In the genomic region with DNA sequence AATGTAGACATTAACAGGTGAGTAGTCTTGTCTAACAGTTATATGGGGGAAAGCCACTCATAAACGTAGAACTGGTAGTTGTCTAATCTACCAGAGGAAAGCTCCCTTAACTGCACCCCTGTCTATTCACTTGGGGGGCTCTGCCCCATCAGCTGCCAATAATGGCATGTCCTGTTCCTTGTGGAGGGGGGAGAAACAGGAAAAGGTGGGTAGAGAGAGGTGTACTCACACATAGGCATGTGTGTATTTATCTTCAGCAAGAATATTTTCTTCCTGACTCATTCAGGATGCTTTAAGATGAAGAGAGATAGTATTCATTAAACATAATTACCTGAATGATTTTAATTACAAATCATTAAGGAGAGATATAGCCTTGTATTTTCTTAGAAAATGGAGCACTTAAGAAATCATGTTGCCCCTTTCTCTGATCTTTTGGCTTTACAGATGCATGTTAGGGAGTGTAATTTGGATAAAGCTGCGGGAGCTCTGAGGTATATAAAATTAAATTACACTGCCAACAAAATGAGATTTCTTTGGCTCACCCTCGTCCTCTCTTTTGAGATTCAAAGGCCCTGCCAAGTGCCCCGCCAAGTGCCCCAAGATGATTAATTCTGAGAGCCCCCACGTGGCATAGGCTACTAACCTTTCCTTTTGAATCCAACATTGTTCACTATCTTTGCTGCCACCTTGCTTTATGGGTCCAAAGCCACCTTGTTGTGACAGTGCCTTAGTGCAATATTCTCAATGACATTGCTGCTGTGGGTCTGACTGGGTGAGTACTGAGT, we compare ENCODE assay signal across 36 cellular contexts.
DNase-seq lines count a peak whose midpoint lies in the region; ATAC-seq, FAIRE-seq and TF ChIP-seq lines count a peak whose summit lies in the region.
"Had no signal": no experiment of that assay in that cellular context is flagged by ENCODE, and none has a peak within 500 bp of the region (broad histone marks: within the 10 kb centered on the region; RNA-seq: fewer than 3 reads in every experiment).

No MANE protein-coding gene starts in this region.

- H3K27me3 Mint-ChIP-seq in Calu3 (ENCODE audit: unreplicated experiment) (no peaks in the 10 kb centered on the region), mesothelial cell of epicardium (ENCODE audit: low read depth) (no peaks in the 10 kb centered on the region)
- H3K27me3 Mint-ChIP-seq: activated CD8-positive, alpha-beta memory T cell treated with anti-CD3 and anti-CD28 coated beads, Interleukin-2, amount 10 ng/mL, durations not matched to agents 7 days and 5 days; activated naive CD8-positive, alpha-beta T cell treated with anti-CD3 and anti-CD28 coated beads, Interleukin-2, amount 10 ng/mL, durations not matched to agents 7 days and 5 days; CD4-positive, alpha-beta memory T cell; central memory CD8-positive, alpha-beta T cell; stimulated activated naive CD8-positive, alpha-beta T cell treated with anti-CD3 and anti-CD28 coated beads, Interleukin-15, Interleukin-2, amounts not matched to agents 100 ng/mL and 50 ng/mL, for 24 hours had no signal

- H3K27me3 ChIP-seq in bronchial epithelial cell (ENCODE audit: control insufficient read depth, insufficient read depth, low read length), result no peaks in the 10 kb centered on the region
- H3K27me3 ChIP-seq: esophagus squamous epithelium, heart right ventricle, neural progenitor cell, right atrium auricular region, spleen, vagina had no signal

- H3K9me3 Mint-ChIP-seq in Calu3 (ENCODE audit: low read depth, unreplicated experiment), result peaks cover 6% of the 10 kb centered on the region
- H3K9me3 Mint-ChIP-seq in mesothelial cell of epicardium, result peaks cover 6% of the 10 kb centered on the region
- H3K9me3 Mint-ChIP-seq: endodermal cell; neural progenitor cell; stimulated activated naive CD8-positive, alpha-beta T cell treated with anti-CD3 and anti-CD28 coated beads, Interleukin-15, Interleukin-2, amounts not matched to agents 100 ng/mL and 50 ng/mL, for 24 hours had no signal

- ATAC-seq in GM19397 (IDR thresholded peaks at IDR 0.05; ENCODE audit: unreplicated experiment) (no peak), GM18502 (IDR thresholded peaks at IDR 0.05; ENCODE audit: poor library complexity, unreplicated experiment) (no peak)
- ATAC-seq: activated CD4-positive, CD25-positive, alpha-beta regulatory T cell treated with anti-CD3 and anti-CD28 coated beads, Interleukin-2, amount 50 U/mL, for 24 hours; activated CD8-positive, alpha-beta memory T cell treated with anti-CD3 and anti-CD28 coated beads, Interleukin-2, amount 10 ng/mL, durations not matched to agents 7 days and 5 days had no signal

- H3K4me3 Mint-ChIP-seq in Calu3 (ENCODE audit: low read depth, unreplicated experiment), result no peak overlapping the region
- H3K4me3 Mint-ChIP-seq in mesothelial cell of epicardium, result no peak overlapping the region
- H3K4me3 Mint-ChIP-seq: activated CD8-positive, alpha-beta memory T cell treated with anti-CD3 and anti-CD28 coated beads, Interleukin-2, amount 10 ng/mL, durations not matched to agents 7 days and 5 days; activated naive CD8-positive, alpha-beta T cell treated with anti-CD3 and anti-CD28 coated beads, Interleukin-2, amount 10 ng/mL, durations not matched to agents 7 days and 5 days; B cell; CD4-positive, alpha-beta memory T cell; central memory CD8-positive, alpha-beta T cell; dendritic cell treated with granulocyte-macrophage colony-stimulating factor and Interleukin-4, amounts not matched to agents 40 ng/mL and 50 ng/mL, for 4 days; endodermal cell; neural progenitor cell; stimulated activated naive CD8-positive, alpha-beta T cell treated with anti-CD3 and anti-CD28 coated beads, Interleukin-15, Interleukin-2, amounts not matched to agents 100 ng/mL and 50 ng/mL, for 24 hours had no signal

- DNase-seq in Calu3 (no peak), NCI-H226 (peak; percentile 8), bronchial epithelial cell (ENCODE audit: low read depth) (peak; percentile 69), mesothelial cell of epicardium (ENCODE audit: low spot score in 2 of 2, unreplicated experiment in 2 of 2) (no peak), SKM-1 (lab: John Stamatoyannopoulos, UW; ENCODE audit: unreplicated experiment) (no peak), H4 (ENCODE audit: low spot score) (no peak)
- DNase-seq: activated CD4-positive, alpha-beta T cell treated with anti-CD3 and anti-CD28 coated beads, Interleukin-2, amount 50 U/mL, for 4 hours; activated CD8-positive, alpha-beta memory T cell treated with anti-CD3 and anti-CD28 coated beads, Interleukin-2, amount 10 ng/mL, durations not matched to agents 7 days and 5 days; activated gamma-delta T cell treated with Interleukin-2 at 50 U/mL for 16 hours; activated naive CD8-positive, alpha-beta T cell treated with anti-CD3 and anti-CD28 coated beads, Interleukin-2, amount 10 ng/mL, durations not matched to agents 7 days and 5 days; activated T-cell treated with anti-CD3 and anti-CD28 coated beads, Interleukin-2, amount 50 U/mL, for 48 hours; CD4-positive, alpha-beta memory T cell; endodermal cell; esophagus squamous epithelium; foreskin melanocyte; Kasumi-1; NCI-H146; NCI-H446; NCI-H82; spleen; stimulated activated CD8-positive, alpha-beta memory T cell treated with anti-CD3 and anti-CD28 coated beads, Interleukin-4, amount 100 ng/mL, for 48 hours; T-helper 2 cell had no signal

- FAIRE-seq in bronchial epithelial cell (lab: Jason Lieb, UNC), result no peak
- FAIRE-seq: GM18507 had no signal

- H3K36me3 Mint-ChIP-seq in Calu3 (ENCODE audit: insufficient read depth, unreplicated experiment), result no peaks in the 10 kb centered on the region
- no peaks in the 10 kb centered on the region for H3K36me3 Mint-ChIP-seq in mesothelial cell of epicardium
- H3K36me3 Mint-ChIP-seq: activated CD8-positive, alpha-beta memory T cell treated with anti-CD3 and anti-CD28 coated beads, Interleukin-2, amount 10 ng/mL, durations not matched to agents 7 days and 5 days; activated naive CD8-positive, alpha-beta T cell treated with anti-CD3 and anti-CD28 coated beads, Interleukin-2, amount 10 ng/mL, durations not matched to agents 7 days and 5 days; CD4-positive, alpha-beta memory T cell; neural progenitor cell had no signal

- TF ChIP-seq CTCF in Calu3 (IDR thresholded peaks at IDR 0.05; ENCODE audit: unreplicated experiment) (no peak), bronchial epithelial cell (IDR thresholded peaks at IDR 0.05; ENCODE audit: insufficient read depth, low read length, severe bottlenecking) (no peak), mesothelial cell of epicardium (IDR thresholded peaks at IDR 0.05; ENCODE audit: unreplicated experiment) (no peak)

- no peaks in the 10 kb centered on the region for H3K36me3 ChIP-seq in bronchial epithelial cell (ENCODE audit: control insufficient read depth, insufficient read depth, low read length)
- H3K36me3 ChIP-seq: esophagus squamous epithelium, heart right ventricle, neural progenitor cell, right atrium auricular region, spleen, thoracic aorta, vagina had no signal

- H3K4me1 Mint-ChIP-seq in Calu3 (ENCODE audit: low read depth, unreplicated experiment) (peaks cover 33% of the 10 kb centered on the region), mesothelial cell of epicardium (peaks cover 15% of the 10 kb centered on the region)
- H3K4me1 Mint-ChIP-seq: activated CD8-positive, alpha-beta memory T cell treated with anti-CD3 and anti-CD28 coated beads, Interleukin-2, amount 10 ng/mL, durations not matched to agents 7 days and 5 days; activated naive CD8-positive, alpha-beta T cell treated with anti-CD3 and anti-CD28 coated beads, Interleukin-2, amount 10 ng/mL, durations not matched to agents 7 days and 5 days; B cell; CD4-positive, alpha-beta memory T cell; central memory CD8-positive, alpha-beta T cell had no signal

- H3K27ac Mint-ChIP-seq in Calu3 (ENCODE audit: unreplicated experiment) (peak overlapping the region; percentile 75), mesothelial cell of epicardium (peak overlapping the region; percentile 74)
- H3K27ac Mint-ChIP-seq: activated CD8-positive, alpha-beta memory T cell treated with anti-CD3 and anti-CD28 coated beads, Interleukin-2, amount 10 ng/mL, durations not matched to agents 7 days and 5 days; activated naive CD8-positive, alpha-beta T cell treated with anti-CD3 and anti-CD28 coated beads, Interleukin-2, amount 10 ng/mL, durations not matched to agents 7 days and 5 days; B cell; CD4-positive, alpha-beta memory T cell; dendritic cell treated with granulocyte-macrophage colony-stimulating factor and Interleukin-4, amounts not matched to agents 40 ng/mL and 50 ng/mL, for 4 days; endodermal cell; neural progenitor cell; stimulated activated naive CD8-positive, alpha-beta T cell treated with anti-CD3 and anti-CD28 coated beads, Interleukin-15, Interleukin-2, amounts not matched to agents 100 ng/mL and 50 ng/mL, for 24 hours had no signal

- no peak overlapping the region for H3K4me3 ChIP-seq in bronchial epithelial cell (ENCODE audit: low read depth, low read length)
- H3K4me3 ChIP-seq: esophagus squamous epithelium, heart right ventricle, neural progenitor cell, right atrium auricular region, SK-N-MC, spleen, thoracic aorta, vagina had no signal

- CTCF ChIA-PET in Calu3 (lab: Charles Lee), result no interaction called here

- BruUV-seq in Calu3 (replicated peaks; lab: Mats Ljungman, UMichigan), result no TSS peak

- intact Hi-C loops in Calu3 (cut with micrococcal nuclease; ENCODE audit: unreplicated experiment), result no loop called here

Comparison
In these comparisons a context has a peak if more than half of its experiments do, and no peak if none do; other contexts are left out.
1. DNase-seq: peak in NCI-H226 (single experiment) and bronchial epithelial cell (single experiment); none in Calu3 (single experiment), mesothelial cell of epicardium (0 of 2), SKM-1 (single experiment) and H4 (single experiment).